8 cellular contexts compared by ENCODE assay signal in the genomic region with DNA sequence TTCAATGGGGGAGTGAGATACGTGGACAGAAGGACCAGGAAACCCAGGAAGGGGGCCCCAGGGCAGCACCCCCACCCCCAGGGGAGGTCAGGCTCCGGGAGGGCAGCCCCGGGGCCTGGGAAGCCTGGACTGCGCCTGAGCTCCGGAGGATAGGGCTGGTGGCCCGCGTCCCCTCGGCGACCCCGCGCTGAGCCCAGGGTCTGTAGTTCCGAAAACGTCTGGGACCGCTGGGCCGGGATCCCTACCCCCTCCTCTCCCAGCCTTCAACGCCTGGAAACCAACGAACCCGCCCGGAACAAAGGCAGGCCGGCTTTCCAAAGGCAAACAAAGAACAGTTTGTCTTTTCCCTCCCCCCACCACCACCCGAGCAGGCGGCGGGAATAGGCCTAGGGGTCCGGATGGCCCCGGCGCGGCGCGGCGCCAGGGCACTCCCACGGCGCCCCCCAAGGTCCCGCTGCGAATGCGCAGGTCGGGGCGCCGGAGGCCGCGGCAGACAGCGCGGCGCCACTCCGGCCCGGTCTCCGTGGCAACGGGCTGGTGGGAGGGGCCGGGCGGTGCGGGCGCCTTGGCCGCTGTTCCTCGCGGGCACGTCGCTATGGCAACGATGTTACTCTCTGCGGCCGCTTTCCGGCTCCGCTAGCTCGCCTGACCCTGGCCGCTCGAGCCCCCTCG. TPM values are rescaled to one million over a fixed set of nuclear protein-coding genes. Genes with fewer than 3 reads are reported as not detected.
DNase-seq lines count a peak whose midpoint lies in the region; ATAC-seq and TF ChIP-seq lines count a peak whose summit lies in the region.

No MANE protein-coding gene starts in this region.

- H3K9me2 ChIP-seq in MM.1S (replicated peaks; ENCODE audit: insufficient read depth, low read length): no peaks in the 10 kb centered on the region

- H3K4me1 Mint-ChIP-seq in neural progenitor cell: peaks cover 70% of the 10 kb centered on the region

- H4K20me1 ChIP-seq in MM.1S (ENCODE audit: insufficient read depth, low read length) (no peaks in the 10 kb centered on the region), neural progenitor cell (ENCODE audit: low read depth) (no peaks in the 10 kb centered on the region)

- H3K4me3 Mint-ChIP-seq in neural progenitor cell: peak overlapping the region; percentile 81

- H3K27me3 ChIP-seq in MM.1S (replicated peaks; ENCODE audit: insufficient read depth, low read length) (peaks cover 35% of the 10 kb centered on the region), SJCRH30 (no peaks in the 10 kb centered on the region), neural progenitor cell (no peaks in the 10 kb centered on the region), stomach smooth muscle (ENCODE audit: control insufficient read depth in 1 of 2, insufficient read depth in 2 of 2, low read length in 2 of 2) (no peaks in the 10 kb centered on the region)

- H3K79me2 ChIP-seq in MM.1S (ENCODE audit: low read length) (no peaks in the 10 kb centered on the region), neural progenitor cell (ENCODE audit: low read depth) (no peaks in the 10 kb centered on the region)

- H3K27ac Mint-ChIP-seq in neural progenitor cell: peak overlapping the region; percentile 100

- peak overlapping the region; percentile 63 for H3K4me3 ChIP-seq in MM.1S (ENCODE audit: low read length)
- peak overlapping the region; percentile 64 for H3K4me3 ChIP-seq in SJCRH30
- H3K4me3 ChIP-seq in neural progenitor cell: peak overlapping the region; percentile 39
- peak overlapping the region; percentile 40 to 68 for H3K4me3 ChIP-seq in stomach smooth muscle (ENCODE audit: low read length in 2 of 2)

- peak; percentile 75 for ATAC-seq in GM19438 (IDR thresholded peaks at IDR 0.05; ENCODE audit: low read depth, unreplicated experiment)

- no peaks in the 10 kb centered on the region for H3K36me3 Mint-ChIP-seq in neural progenitor cell

- no peaks in the 10 kb centered on the region for H3K9me3 Mint-ChIP-seq in neural progenitor cell

- TF ChIP-seq CTCF in MM.1S (IDR thresholded peaks at IDR 0.05; ENCODE audit: low read length) (peak; percentile 22), neural progenitor cell (IDR thresholded peaks at IDR 0.05) (peak; percentile 29)

- H3K4me1 ChIP-seq in MM.1S (ENCODE audit: low read length) (peaks cover 4% of the 10 kb centered on the region; the same call in 1 of the 2 replicates), SJCRH30 (peaks cover 13% of the 10 kb centered on the region; the same call in 1 of the 2 replicates), neural progenitor cell (peaks cover 37% of the 10 kb centered on the region), stomach smooth muscle (ENCODE audit: control insufficient read depth, insufficient read depth, low read length) (peaks cover 44% of the 10 kb centered on the region)

- H3K9me3 ChIP-seq in MM.1S (replicated peaks; ENCODE audit: insufficient read depth, low read length) (no peaks in the 10 kb centered on the region), SJCRH30 (replicated peaks) (no peaks in the 10 kb centered on the region), neural progenitor cell (ENCODE audit: low read depth) (no peaks in the 10 kb centered on the region), stomach smooth muscle (ENCODE audit: control insufficient read depth in 2 of 2, low read length in 2 of 2) (no peaks in the 10 kb centered on the region)

- peaks cover 13% of the 10 kb centered on the region for H3K27me3 Mint-ChIP-seq in neural progenitor cell (ENCODE audit: insufficient read depth, low read depth)

- H3F3A ChIP-seq in MM.1S (ENCODE audit: insufficient read depth, low read length): no peaks in the 10 kb centered on the region
- H3F3A ChIP-seq in neural progenitor cell (ENCODE audit: low read depth): peaks cover 41% of the 10 kb centered on the region

- H3K36me3 ChIP-seq in MM.1S (replicated peaks; ENCODE audit: insufficient read depth, low read length) (no peaks in the 10 kb centered on the region), SJCRH30 (no peaks in the 10 kb centered on the region), neural progenitor cell (no peaks in the 10 kb centered on the region), stomach smooth muscle (ENCODE audit: control insufficient read depth in 2 of 2, insufficient read depth in 2 of 2, low read length in 2 of 2) (no peaks in the 10 kb centered on the region)

- H2AFZ ChIP-seq in MM.1S (ENCODE audit: low read length) (peak overlapping the region; percentile 57), neural progenitor cell (replicated peaks) (peak overlapping the region; percentile 48)

- H3K27ac ChIP-seq in MM.1S (ENCODE audit: low read length): no peak overlapping the region
- H3K27ac ChIP-seq in SJCRH30: peak overlapping the region; percentile 100
- peak overlapping the region; percentile 95 for H3K27ac ChIP-seq in neural progenitor cell
- H3K27ac ChIP-seq in stomach smooth muscle (ENCODE audit: low read length): peak overlapping the region; percentile 97

- H3K9ac ChIP-seq in MM.1S (ENCODE audit: low read length) (peak overlapping the region; percentile 53; the same call in 1 of the 2 replicates), neural progenitor cell (peak overlapping the region; percentile 25), stomach smooth muscle (ENCODE audit: low read length in 2 of 2) (peak overlapping the region; percentile 80 to 83)

- DNase-seq in AG08396 (ENCODE audit: low spot score) (peak; percentile 99), MM.1S (peak; percentile 94), SJCRH30 (peak; percentile 94 to 95), foreskin melanocyte (peak; percentile 90), neural progenitor cell (ENCODE audit: low spot score) (peak; percentile 99)
- peak in 3 of 4 experiments; percentile 18 to 26 (median 19) for DNase-seq in activated naive CD4-positive, alpha-beta T cell (lab: John Stamatoyannopoulos, UW)

- H3K4me2 ChIP-seq in MM.1S (ENCODE audit: low read depth, low read length): peak overlapping the region; percentile 98
- peak overlapping the region; percentile 76 for H3K4me2 ChIP-seq in neural progenitor cell

RNA-seq across cellular contexts. Expression of gene IGLL1, which starts 58.5 kb away (rescaled TPM):
- total RNA-seq in SJCRH30 (2014; rRNA removed; shearing (Covaris generic)): 0.36 TPM in 1 of 2 replicates, not detected in the other
- total RNA-seq in neural progenitor cell (ENCODE audit: low replicate concordance): not detected in 2 replicates

Comparison
In these comparisons a context has a peak if more than half of its experiments do, and no peak if none do; other contexts are left out.
1. DNase-seq: peak in every context shown above with its lines; median percentile 99 in AG08396; 99 in neural progenitor cell; 94 in SJCRH30; 94 in MM.1S; 90 in foreskin melanocyte; 19 in activated naive CD4-positive, alpha-beta T cell.
2. H3K9ac ChIP-seq: peak in every context shown above with its lines; median percentile 82 in stomach smooth muscle; 53 in MM.1S; 25 in neural progenitor cell.